In genomic region chr7:96198047-96198636, GRCh38 we compare ENCODE assay signal across 16 cellular contexts.
DNase-seq lines count a peak whose midpoint lies in the region; ATAC-seq, FAIRE-seq and TF ChIP-seq lines count a peak whose summit lies in the region.
"Had no signal": no experiment of that assay in that cellular context is flagged by ENCODE, and none has a peak within 500 bp of the region (broad histone marks: within the 10 kb centered on the region; RNA-seq: fewer than 3 reads in every experiment).

No MANE protein-coding gene starts in this region.

- ATAC-seq in left ventricle myocardium superior (peak; percentile 38), Right ventricle myocardium inferior (no peak)

- no peak overlapping the region for H2AK5ac ChIP-seq in H1 (ENCODE audit: low read depth, low read length)

- WGBS in H1 (ENCODE audit: extremely low coverage in 1 of 2, insufficient coverage in 1 of 2, insufficient read length in 1 of 2, insufficient replicate concordance in 2 of 2, low coverage in 1 of 2, low lambda C conversion rate in 2 of 2, missing lambda C conversion rate in 1 of 2), 2 experiments, result 41% methylated on average over 3 of the region's 3 CpGs; no CpG with 5 or more reads in 1 of the 2 experiments

- no peak overlapping the region for H3K4me3 ChIP-seq in H1 (ENCODE audit: extremely low read depth in 1 of 4, insufficient read depth in 2 of 4, low read depth in 3 of 4, low read length in 4 of 4)

- TF ChIP-seq CTCF in H1 (IDR thresholded peaks at IDR 0.05; ENCODE audit: control extremely low read depth in 1 of 3, insufficient read depth in 1 of 3, low read depth in 1 of 3, low read length in 3 of 3), result no peak
- no peak for TF ChIP-seq CTCF in MCF 10A (IDR thresholded peaks at IDR 0.05; ENCODE audit: unreplicated experiment)

- TF ChIP-seq POLR2A in H1 (IDR thresholded peaks at IDR 0.05; ENCODE audit: control extremely low read depth in 1 of 2, low read depth in 2 of 2, low read length in 2 of 2), result no peak

- H3K36me3 Mint-ChIP-seq in MCF 10A (ENCODE audit: insufficient read depth, unreplicated experiment), result peaks cover 17% of the 10 kb centered on the region

- no peak overlapping the region for H2BK120ac ChIP-seq in H1 (replicated peaks; ENCODE audit: low read depth, low read length)

- no peak overlapping the region for H2BK5ac ChIP-seq in H1 (ENCODE audit: low read depth, low read length)

- H3K18ac ChIP-seq in H1 (ENCODE audit: extremely low read depth, low read length), result no peak overlapping the region

- H3K9me3 Mint-ChIP-seq in MCF 10A (ENCODE audit: unreplicated experiment), result no peaks in the 10 kb centered on the region
- H3K9me3 Mint-ChIP-seq: CD4-positive, CD25-positive, alpha-beta regulatory T cell; H9 had no signal

- H3K14ac ChIP-seq in H1 (ENCODE audit: insufficient read length), result no peak overlapping the region

- no peak overlapping the region for H3K27ac ChIP-seq in H1 (ENCODE audit: low read depth, low read length)

- H3K23me2 ChIP-seq in H1 (ENCODE audit: low read depth, low read length), result no peaks in the 10 kb centered on the region

- peaks cover 0 to under 1% (median 0%) of the 10 kb centered on the region in 4 experiments; a peak in 2 of 8 replicates for H3K36me3 ChIP-seq in H1 (ENCODE audit: control insufficient read depth in 2 of 4, insufficient read depth in 4 of 4, low read length in 3 of 4)

- BruUV-seq in MCF 10A (replicated peaks; lab: Mats Ljungman, UMichigan), result no TSS peak

- peak; percentile 32 for FAIRE-seq in H1 (lab: Jason Lieb, UNC)
- FAIRE-seq: GM12892 had no signal

- H4K8ac ChIP-seq in H1 (ENCODE audit: extremely low read depth, insufficient read depth, low read length), result no peak overlapping the region

- H3K79me1 ChIP-seq in H1 (ENCODE audit: low read depth, low read length), result no peaks in the 10 kb centered on the region; the same call in 1 of the 2 replicates

- no peaks in the 10 kb centered on the region for H3K27me3 Mint-ChIP-seq in MCF 10A (ENCODE audit: insufficient read depth, unreplicated experiment)
- H3K27me3 Mint-ChIP-seq: CD4-positive, CD25-positive, alpha-beta regulatory T cell had no signal

- no peaks in the 10 kb centered on the region for H3K9me3 ChIP-seq in H1 (ENCODE audit: insufficient read depth in 2 of 2, low read depth in 1 of 2, low read length in 1 of 2)
- H3K9me3 ChIP-seq: Caco-2 had no signal

- H3K4me2 ChIP-seq in H1 (ENCODE audit: insufficient read depth in 1 of 2, low read depth in 2 of 2, low read length in 2 of 2), result no peak overlapping the region

- no peak overlapping the region for H2BK20ac ChIP-seq in H1 (ENCODE audit: low read length)

- CTCF ChIA-PET in H1 (lab: Charles Lee; ENCODE audit: partially characterized antibody), result interaction anchor here (1.4 to 3.6 kb wide), 2 partner anchors 10 to 27 kb away, joined by 4 to 12 read pairs; no protein-coding TSS in a partner anchor
- CTCF ChIA-PET in MCF 10A (lab: Yijun Ruan, JAX), result interaction anchor here (0.8 kb wide), 1 partner anchor 604 kb away, joined by 3 read pairs; no protein-coding TSS in a partner anchor

- no peak overlapping the region for H2BK15ac ChIP-seq in H1 (ENCODE audit: low read length)

- no peaks in the 10 kb centered on the region for H3K79me2 ChIP-seq in H1 (ENCODE audit: control insufficient read depth in 1 of 2, insufficient read depth in 2 of 2, low read length in 2 of 2)

- H3K4me3 Mint-ChIP-seq in MCF 10A (ENCODE audit: unreplicated experiment), result no peak overlapping the region
- H3K4me3 Mint-ChIP-seq: CD4-positive, CD25-positive, alpha-beta regulatory T cell; H9 had no signal

- no peak for TF ChIP-seq EP300 in H1 (IDR thresholded peaks at IDR 0.05; ENCODE audit: borderline replicate concordance in 1 of 2, low read depth in 2 of 2, low read length in 2 of 2)

- POLR2A ChIA-PET in H1 (lab: Charles Lee; ENCODE audit: partially characterized antibody) (no interaction called here), MCF 10A (lab: Yijun Ruan, JAX) (interaction anchor here (1.0 kb wide), 1 partner anchor 472 kb away, joined by 3 read pairs; no protein-coding TSS in a partner anchor)

- H3K4me1 Mint-ChIP-seq in MCF 10A (ENCODE audit: insufficient read depth, unreplicated experiment), result peaks cover 8% of the 10 kb centered on the region

- intact Hi-C loops in left ventricle myocardium superior (cut with micrococcal nuclease), result no loop called here
- intact Hi-C loops in Right ventricle myocardium inferior (cut with DNase I), result no loop called here
- intact Hi-C loops in MCF 10A (cut with micrococcal nuclease), result no loop called here

- no peak overlapping the region for H3K9ac ChIP-seq in H1 (replicated peaks in 1 of 4; ENCODE audit: extremely low read depth in 1 of 4, low read depth in 3 of 4, low read length in 3 of 4)

- DNase-seq in left ventricle myocardium superior (no peak), Right ventricle myocardium inferior (ENCODE audit: missing footprints) (no peak), NCI-H69 (lab: John Stamatoyannopoulos, UW) (peak; percentile 78), H1 (ENCODE audit: low read depth in 1 of 2, low spot score in 2 of 2) (no peak), inferior parietal cortex (ENCODE audit: extremely low spot score) (no peak), MCF 10A (ENCODE audit: unreplicated experiment) (no peak), C1 segment of cervical spinal cord (lab: John Stamatoyannopoulos, UW) (no peak)
- DNase-seq: CD4-positive, CD25-positive, alpha-beta regulatory T cell; DMS153; H9; IMR-90; NCI-H2081; NCI-H2227 treated with DMSO at 0.1 percent for 48 hours; NCI-H526 treated with DMSO at 0.1 percent for 48 hours had no signal

- no peak; a peak in 1 of 4 replicates for TF ChIP-seq RAD21 in H1 (IDR thresholded peaks at IDR 0.05 in 1 of 2, conservative IDR thresholded peaks at IDR 0.05 in 1 of 2; ENCODE audit: low read depth in 2 of 2, low read length in 2 of 2)

- H4K5ac ChIP-seq in H1 (ENCODE audit: insufficient read length, low read depth, low read length), result no peak overlapping the region

- H3K27ac Mint-ChIP-seq in MCF 10A (ENCODE audit: low read depth, unreplicated experiment), result no peak overlapping the region
- H3K27ac Mint-ChIP-seq: H9 had no signal

- no peak overlapping the region for H2BK12ac ChIP-seq in H1 (ENCODE audit: low read depth, low read length)

- H3K23ac ChIP-seq in H1 (ENCODE audit: insufficient read length), result no peak overlapping the region

- no peak overlapping the region for H4K91ac ChIP-seq in H1 (replicated peaks; ENCODE audit: insufficient read length, low read length)

- H2AFZ ChIP-seq in H1 (ENCODE audit: low read length), result no peak overlapping the region

- no peak overlapping the region for H3K56ac ChIP-seq in H1 (replicated peaks; ENCODE audit: insufficient read length, low read depth, low read length)

- H3K4ac ChIP-seq in H1 (replicated peaks; ENCODE audit: insufficient read length, low read depth, low read length), result no peak overlapping the region

- H3K27me3 ChIP-seq in H1 (replicated peaks in 1 of 4; ENCODE audit: control insufficient read depth in 3 of 4, extremely low read depth in 1 of 4, insufficient read depth in 3 of 4, low read length in 3 of 4), result no peaks in the 10 kb centered on the region; a peak in 3 of 7 replicates

- H3K4me1 ChIP-seq in H1 (replicated peaks in 1 of 4; ENCODE audit: control insufficient read depth in 3 of 4, insufficient read depth in 4 of 4, low read length in 3 of 4), result peaks cover 0 to 3% (median 2%) of the 10 kb centered on the region in 4 experiments; a peak in 3 of 7 replicates

- H4K20me1 ChIP-seq in H1 (replicated peaks in 1 of 2; ENCODE audit: control insufficient read depth in 1 of 2, insufficient read depth in 2 of 2, low read length in 2 of 2), result peaks cover 5 to 9% of the 10 kb centered on the region in 2 experiments

TF ChIP-seq in H1, 55 proteins besides CTCF, POLR2A, EP300 and RAD21:
- TF ChIP-seq TEAD4 (IDR thresholded peaks at IDR 0.05; ENCODE audit: low read depth, low read length) (no peak), RNF2 (IDR thresholded peaks at IDR 0.05; ENCODE audit: borderline replicate concordance, low read depth, low read length, missing control alignments, poor library complexity, severe bottlenecking) (no peak)
TF ChIP-seq in H1: peak in this region for 0.
